ENCODE assay signal across 8 cellular contexts in genomic region chr12:110282956-110283817, GRCh38. TPM values are rescaled to one million over a fixed set of nuclear protein-coding genes. Genes with fewer than 3 reads are reported as not detected.
A peak's percentile ranks its signal among the peaks of the same experiment; 100 is the strongest.
DNase-seq lines count a peak whose midpoint lies in the region; ATAC-seq, FAIRE-seq and TF ChIP-seq lines count a peak whose summit lies in the region.

No MANE protein-coding gene starts in this region.

- H3K4me3 Mint-ChIP-seq in endothelial cell (ENCODE audit: unreplicated experiment) = peak overlapping the region; percentile 96
- peak overlapping the region; percentile 94 for H3K4me3 Mint-ChIP-seq in progenitor cell of endocrine pancreas (ENCODE audit: low read depth)

- ATAC-seq in GM18861 (IDR thresholded peaks at IDR 0.05; ENCODE audit: unreplicated experiment) = no peak

- peaks cover 57% of the 10 kb centered on the region for H3K36me3 ChIP-seq in OCI-LY1 (ENCODE audit: insufficient read depth, low read length)

- H3K9me2 ChIP-seq in OCI-LY1 (ENCODE audit: low read depth, low read length) = no peaks in the 10 kb centered on the region

- H3K27ac Mint-ChIP-seq in endothelial cell (ENCODE audit: unreplicated experiment) = peak overlapping the region; percentile 74
- peak overlapping the region; percentile 96 for H3K27ac Mint-ChIP-seq in progenitor cell of endocrine pancreas

- no peaks in the 10 kb centered on the region for H3K9me3 Mint-ChIP-seq in endothelial cell (ENCODE audit: unreplicated experiment)
- H3K9me3 Mint-ChIP-seq in progenitor cell of endocrine pancreas (ENCODE audit: low read depth) = no peaks in the 10 kb centered on the region

- peaks cover 67% of the 10 kb centered on the region for H3K79me2 ChIP-seq in OCI-LY1 (ENCODE audit: insufficient read depth, low read length)

- DNase-seq in GM12864 (ENCODE audit: low read depth) = no peak
- no peak for DNase-seq in endothelial cell (ENCODE audit: low spot score)
- no peak for DNase-seq in progenitor cell of endocrine pancreas (ENCODE audit: low spot score, unreplicated experiment)
- no peak for DNase-seq in stimulated activated CD4-positive, alpha-beta T cell treated with anti-CD3 and anti-CD28 coated beads, Interleukin-12 subunit alpha, Interleukin-12 subunit beta, amount 100 ng/mL, for 4 hours
- no peak for DNase-seq in EL
- DNase-seq in HTR-8/SVneo (ENCODE audit: insufficient read length, low spot score) = no peak

- H3K4me3 ChIP-seq in GM12864 (ENCODE audit: low read depth, low read length) = peak overlapping the region; percentile 81
- H3K4me3 ChIP-seq in OCI-LY1 (ENCODE audit: low read depth, low read length, poor library complexity, severe bottlenecking) = peak overlapping the region; percentile 75

- peaks cover 51% of the 10 kb centered on the region for H3K4me1 ChIP-seq in OCI-LY1 (ENCODE audit: insufficient read depth, low read length, severe bottlenecking)

- peaks cover 40% of the 10 kb centered on the region for H3K4me1 Mint-ChIP-seq in endothelial cell (ENCODE audit: unreplicated experiment)
- H3K4me1 Mint-ChIP-seq in progenitor cell of endocrine pancreas (ENCODE audit: low read depth) = peaks cover 48% of the 10 kb centered on the region

- H3K4me2 ChIP-seq in OCI-LY1 (ENCODE audit: low read length) = peak overlapping the region; percentile 82

- H3K27me3 ChIP-seq in OCI-LY1 (ENCODE audit: insufficient read depth, low read length) = no peaks in the 10 kb centered on the region

- peak overlapping the region; percentile 98 for H3K9ac ChIP-seq in OCI-LY1 (ENCODE audit: low read length)

- no peak overlapping the region for H3K27ac ChIP-seq in OCI-LY1 (ENCODE audit: low read depth, low read length, poor library complexity, severe bottlenecking)

- peaks cover 3% of the 10 kb centered on the region for H3K36me3 Mint-ChIP-seq in endothelial cell (ENCODE audit: low read depth, unreplicated experiment)
- H3K36me3 Mint-ChIP-seq in progenitor cell of endocrine pancreas (ENCODE audit: insufficient read depth) = peaks cover 10% of the 10 kb centered on the region

- H2AFZ ChIP-seq in OCI-LY1 (ENCODE audit: low read length) = no peak overlapping the region

- H3K27me3 Mint-ChIP-seq in endothelial cell (ENCODE audit: unreplicated experiment) = peaks cover 3% of the 10 kb centered on the region
- peaks cover 4% of the 10 kb centered on the region for H3K27me3 Mint-ChIP-seq in progenitor cell of endocrine pancreas

- H3K9me3 ChIP-seq in OCI-LY1 (ENCODE audit: low read length) = no peaks in the 10 kb centered on the region

- FAIRE-seq in HTR-8/SVneo (lab: Jason Lieb, UNC) = no peak

- no peaks in the 10 kb centered on the region for H3F3A ChIP-seq in OCI-LY1 (ENCODE audit: insufficient read depth, low read length)

- TF ChIP-seq CTCF in GM12864 (IDR thresholded peaks at IDR 0.05; ENCODE audit: low read depth, low read length, missing control alignments) (no peak), OCI-LY1 (IDR thresholded peaks at IDR 0.05; ENCODE audit: low read length) (no peak), endothelial cell (IDR thresholded peaks at IDR 0.05; ENCODE audit: unreplicated experiment) (no peak), progenitor cell of endocrine pancreas (IDR thresholded peaks at IDR 0.05; ENCODE audit: unreplicated experiment) (no peak)

- H4K20me1 ChIP-seq in OCI-LY1 (ENCODE audit: insufficient read depth, low read length) = no peaks in the 10 kb centered on the region

RNA-seq across cellular contexts. Expression of gene ATP2A2, which starts 2.1 kb away (rescaled TPM):
- 178 TPM for total RNA-seq in endothelial cell (ENCODE audit: unreplicated experiment)
- 167 and 175 TPM in 2 replicates for total RNA-seq in progenitor cell of endocrine pancreas
